Comparison of ENCODE assay signal across 17 cellular contexts in the genomic region with DNA sequence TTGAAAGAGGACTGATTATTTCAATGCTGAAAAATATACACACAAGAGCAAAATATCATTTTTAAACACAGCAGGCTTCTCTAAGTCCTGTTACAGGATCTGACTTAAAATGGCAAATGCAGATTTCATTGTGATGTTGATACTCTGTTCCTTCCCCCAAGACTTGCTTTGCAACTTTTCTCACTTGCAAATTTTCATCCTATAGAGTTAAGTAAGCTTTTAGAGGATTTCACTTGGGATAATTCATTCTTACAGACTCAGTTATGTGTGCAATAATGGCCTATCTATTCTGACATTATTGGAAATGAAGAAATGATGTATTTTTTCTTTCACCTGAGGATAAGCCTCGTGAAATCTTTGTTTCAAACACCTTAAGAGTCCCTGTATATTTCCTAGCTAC.
A peak's percentile ranks its signal among the peaks of the same experiment; 100 is the strongest.
DNase-seq lines count a peak whose midpoint lies in the region; ATAC-seq, FAIRE-seq and TF ChIP-seq lines count a peak whose summit lies in the region.
"Had no signal": no experiment of that assay in that cellular context is flagged by ENCODE, and none has a peak within 500 bp of the region (broad histone marks: within the 10 kb centered on the region; RNA-seq: fewer than 3 reads in every experiment).

No MANE protein-coding gene starts in this region.

- peak overlapping the region; percentile 21 for H3K4me2 ChIP-seq in GM23338
- H3K4me2 ChIP-seq in mesendoderm (ENCODE audit: low read length) = no peak overlapping the region
- H3K4me2 ChIP-seq: BLaER1, KMS-11 had no signal

- peaks cover 3% of the 10 kb centered on the region for H3K36me3 ChIP-seq in GM23338 (ENCODE audit: insufficient read depth)
- H3K36me3 ChIP-seq in HUES64 (ENCODE audit: insufficient read depth, low read length) = no peaks in the 10 kb centered on the region
- H3K36me3 ChIP-seq in mesendoderm (ENCODE audit: control insufficient read depth, insufficient read depth, low read length) = no peaks in the 10 kb centered on the region
- no peaks in the 10 kb centered on the region for H3K36me3 ChIP-seq in spleen
- H3K36me3 ChIP-seq: BLaER1, HAP-1 had no signal

- DNase-seq in GM23338 (ENCODE audit: low spot score) = peak; percentile 68
- DNase-seq in iPS DF 19.7 (ENCODE audit: low read depth, low spot score) = peak; percentile 45
- peak; percentile 53 for DNase-seq in mesendoderm
- DNase-seq in frontal cortex (ENCODE audit: low spot score in 2 of 2) = no peak
- no peak for DNase-seq in activated naive CD4-positive, alpha-beta T cell treated with anti-CD3 and anti-CD28 coated beads, Interleukin-2, amount 50 U/mL, for 72 hours (ENCODE audit: low spot score in 2 of 2)
- DNase-seq in spleen = no peak
- DNase-seq: 8988T; AML-193; Caco-2; CD8-positive, alpha-beta memory T cell had no signal

- no peak overlapping the region for H3K4ac ChIP-seq in mesendoderm (ENCODE audit: low read depth, low read length)

- H2BK5ac ChIP-seq in mesendoderm (ENCODE audit: low read length) = no peak overlapping the region

- H3K56ac ChIP-seq in mesendoderm (ENCODE audit: low read length) = no peak overlapping the region

- H4K5ac ChIP-seq in mesendoderm (ENCODE audit: low read length) = no peak overlapping the region

- peak overlapping the region; percentile 52 for H3K4me3 Mint-ChIP-seq in GM23338
- H3K4me3 Mint-ChIP-seq: CD8-positive, alpha-beta memory T cell had no signal

- H3K27ac Mint-ChIP-seq in GM23338 = peak overlapping the region; percentile 93
- H3K27ac Mint-ChIP-seq in activated naive CD4-positive, alpha-beta T cell treated with anti-CD3 and anti-CD28 coated beads, Interleukin-2, amount 50 U/mL, for 72 hours = no peak overlapping the region
- H3K27ac Mint-ChIP-seq: CD8-positive, alpha-beta memory T cell had no signal

- no peak overlapping the region for H2AK5ac ChIP-seq in mesendoderm (ENCODE audit: low read length)

- no peak overlapping the region for H3K23ac ChIP-seq in mesendoderm (ENCODE audit: low read length)

- peaks cover 35% of the 10 kb centered on the region for H3K9me3 Mint-ChIP-seq in GM23338
- H3K9me3 Mint-ChIP-seq in activated naive CD4-positive, alpha-beta T cell treated with anti-CD3 and anti-CD28 coated beads, Interleukin-2, amount 50 U/mL, for 72 hours = peaks cover 0 to 6% of the 10 kb centered on the region in 2 donors

- no peak for TF ChIP-seq CTCF in GM23338 (conservative IDR thresholded peaks at IDR 0.05; ENCODE audit: low read depth in 2 of 2)
- TF ChIP-seq CTCF in spleen (IDR thresholded peaks at IDR 0.05 in 8 of 11, conservative IDR thresholded peaks at IDR 0.05 in 3 of 11) = no peak

- no peak overlapping the region for H4K8ac ChIP-seq in mesendoderm (ENCODE audit: low read depth, low read length)

- H3K9me3 ChIP-seq in HUES64 (ENCODE audit: insufficient read depth, low read depth, low read length) = peaks cover 6% of the 10 kb centered on the region
- H3K9me3 ChIP-seq in spleen = peaks cover 0 to 14% (median 6%) of the 10 kb centered on the region in 8 donors
- H3K9me3 ChIP-seq: Caco-2, HAP-1 had no signal

- ATAC-seq in GM23338 = peak; percentile 37; the same call in 1 of the 3 replicates
- ATAC-seq in activated naive CD4-positive, alpha-beta T cell treated with anti-CD3 and anti-CD28 coated beads, Interleukin-2, amount 50 U/mL, for 72 hours = no peak
- ATAC-seq in GM18519 (IDR thresholded peaks at IDR 0.05; ENCODE audit: low FRiP score, unreplicated experiment) = no peak
- ATAC-seq: GM12878, HepG2 had no signal

- H3K27me3 ChIP-seq in GM23338 (ENCODE audit: insufficient read depth) (no peaks in the 10 kb centered on the region), HUES64 (ENCODE audit: insufficient read depth, low read length) (no peaks in the 10 kb centered on the region), mesendoderm (ENCODE audit: insufficient read depth, low read length, poor library complexity) (no peaks in the 10 kb centered on the region), spleen (replicated peaks in 1 of 7) (no peaks in the 10 kb centered on the region)
- H3K27me3 ChIP-seq: BLaER1 had no signal

- intact Hi-C loops in spleen (cut with DNase I; ENCODE audit: low total_unique reads) = no loop called here

- TF ChIP-seq POLR2A in spleen (IDR thresholded peaks at IDR 0.05) = no peak

- FAIRE-seq in frontal cortex (lab: Jason Lieb, UNC) = no peak
- FAIRE-seq: GM12878, HepG2 had no signal

- H3K9ac ChIP-seq in HUES64 (ENCODE audit: low read depth, low read length) (no peak overlapping the region), mesendoderm (ENCODE audit: low read length) (no peak overlapping the region)
- H3K9ac ChIP-seq: BLaER1, KMS-11 had no signal

- H3K79me2 ChIP-seq in GM23338 (replicated peaks; ENCODE audit: insufficient read depth) (no peaks in the 10 kb centered on the region), mesendoderm (ENCODE audit: control insufficient read depth, insufficient read depth, low read length) (no peaks in the 10 kb centered on the region)

- H3F3A ChIP-seq in GM23338 (replicated peaks; ENCODE audit: low read depth) = no peaks in the 10 kb centered on the region

- H2BK15ac ChIP-seq in mesendoderm (replicated peaks; ENCODE audit: low read depth) = no peak overlapping the region

- peaks cover 49% of the 10 kb centered on the region for H3K36me3 Mint-ChIP-seq in GM23338 (ENCODE audit: low read depth)
- H3K36me3 Mint-ChIP-seq in activated naive CD4-positive, alpha-beta T cell treated with anti-CD3 and anti-CD28 coated beads, Interleukin-2, amount 50 U/mL, for 72 hours = peaks cover 0 to 5% of the 10 kb centered on the region in 2 donors
- H3K36me3 Mint-ChIP-seq: CD8-positive, alpha-beta memory T cell had no signal

- H2BK120ac ChIP-seq in mesendoderm (ENCODE audit: low read depth, low read length) = no peak overlapping the region

- H3K4me1 ChIP-seq in GM23338 (ENCODE audit: insufficient read depth) (peaks cover 9% of the 10 kb centered on the region), HUES64 (ENCODE audit: insufficient read depth, low read length) (peaks cover 14% of the 10 kb centered on the region), mesendoderm (ENCODE audit: control insufficient read depth, low read depth, low read length) (no peaks in the 10 kb centered on the region), spleen (no peaks in the 10 kb centered on the region)
- H3K4me1 ChIP-seq: BLaER1, Caco-2, HAP-1 had no signal

- H3K4me1 Mint-ChIP-seq in GM23338 = peaks cover 16% of the 10 kb centered on the region
- H3K4me1 Mint-ChIP-seq: CD8-positive, alpha-beta memory T cell had no signal

- H3K9me2 ChIP-seq in GM23338 (ENCODE audit: insufficient read depth) = peaks cover 7% of the 10 kb centered on the region; the same call in 1 of the 2 replicates

- H3K27ac ChIP-seq in GM23338 (ENCODE audit: low read depth) = peak overlapping the region; percentile 52
- H3K27ac ChIP-seq in HUES64 (ENCODE audit: low read depth, low read length) = peak overlapping the region; percentile 89
- H3K27ac ChIP-seq in mesendoderm (ENCODE audit: low read depth, low read length) = no peak overlapping the region
- no peak overlapping the region for H3K27ac ChIP-seq in spleen
- H3K27ac ChIP-seq: BLaER1, KMS-11 had no signal

- peak overlapping the region; percentile 2; the same call in 1 of the 2 replicates for H3K4me3 ChIP-seq in GM23338
- peak overlapping the region; percentile 23; the same call in 1 of the 2 replicates for H3K4me3 ChIP-seq in HUES64 (ENCODE audit: low read length)
- no peak overlapping the region for H3K4me3 ChIP-seq in mesendoderm (ENCODE audit: low read length)
- no peak overlapping the region for H3K4me3 ChIP-seq in spleen
- H3K4me3 ChIP-seq: BLaER1, GM12878, HAP-1 had no signal

- no CpG with 5 or more reads among the region's 1 CpG for WGBS in HUES64
- WGBS in mesendoderm (ENCODE audit: extremely low coverage, insufficient coverage, low lambda C conversion rate) = no CpG with 5 or more reads among the region's 1 CpG
- 13 to 23% (median 16%) methylated on average over 1 of the region's 1 CpG for WGBS in spleen, 5 donors

- H3K79me1 ChIP-seq in mesendoderm (ENCODE audit: low read length) = no peaks in the 10 kb centered on the region

- no peak overlapping the region for H3K18ac ChIP-seq in mesendoderm (ENCODE audit: low read length)

- H4K20me1 ChIP-seq in GM23338 (replicated peaks; ENCODE audit: insufficient read depth) = no peaks in the 10 kb centered on the region
- H4K20me1 ChIP-seq: BLaER1 had no signal

- H3K27me3 Mint-ChIP-seq in GM23338 (ENCODE audit: insufficient read depth, low read depth, poor library complexity) = no peaks in the 10 kb centered on the region
- H3K27me3 Mint-ChIP-seq: CD8-positive, alpha-beta memory T cell had no signal

- H2AFZ ChIP-seq in GM23338 = no peak overlapping the region

TF ChIP-seq in GM23338, 12 proteins besides CTCF, POLR2A, EP300 and RAD21:
- TF ChIP-seq NANOG (IDR thresholded peaks at IDR 0.05; ENCODE audit: borderline replicate concordance) (peak; percentile 58), EZH2 (IDR thresholded peaks at IDR 0.05; ENCODE audit: low read depth, unreplicated experiment) (no peak)

Comparison
In these comparisons a context has a peak if more than half of its experiments do, and no peak if none do; other contexts are left out.
1. DNase-seq: peak in GM23338 (single experiment), iPS DF 19.7 (single experiment) and mesendoderm (single experiment); none in frontal cortex (0 of 2), activated naive CD4-positive, alpha-beta T cell treated with anti-CD3 and anti-CD28 coated beads, Interleukin-2, amount 50 U/mL, for 72 hours (0 of 2) and spleen (single experiment).
2. H3K27ac ChIP-seq: peak in GM23338 (single experiment) and HUES64 (single experiment); none in mesendoderm (single experiment) and spleen (0 of 8).
3. H3K4me3 ChIP-seq: peak in GM23338 (single experiment) and HUES64 (single experiment); none in mesendoderm (single experiment) and spleen (0 of 8).